Comparison of ENCODE assay signal across 2 cellular contexts in the genomic region with DNA sequence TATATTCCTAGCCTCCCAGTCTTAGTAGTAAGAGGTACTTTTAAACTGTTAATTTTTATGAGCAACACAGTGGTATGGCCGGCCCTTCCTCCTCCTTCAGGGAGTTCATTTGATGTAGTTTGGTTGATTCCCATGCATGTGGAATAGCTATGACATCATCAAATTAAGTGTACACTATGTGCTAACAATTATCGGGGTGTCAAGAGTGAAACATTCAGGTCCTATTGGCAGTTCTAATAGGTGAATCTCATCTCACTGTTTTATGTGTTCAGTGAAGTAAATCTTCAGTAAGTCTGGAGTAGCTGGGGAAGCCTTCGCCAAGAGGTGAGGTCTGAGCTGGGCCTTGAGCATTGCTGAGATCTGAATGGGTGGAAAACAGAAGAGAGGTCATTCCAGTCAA.
A peak's percentile ranks its signal among the peaks of the same experiment; 100 is the strongest.
TF ChIP-seq lines count a peak whose summit lies in the region.

No MANE protein-coding gene starts in this region.

TF ChIP-seq in HepG2, 621 proteins besides CTCF, POLR2A, EP300 and RAD21:
- TF ChIP-seq CREB1 (IDR thresholded peaks at IDR 0.05), result peak; percentile 55; the same call in 1 of the 2 replicates
- no peak for TF ChIP-seq CREB1 (CRISPR knock-in tag; IDR thresholded peaks at IDR 0.05)
- TF ChIP-seq, protein P1, sequence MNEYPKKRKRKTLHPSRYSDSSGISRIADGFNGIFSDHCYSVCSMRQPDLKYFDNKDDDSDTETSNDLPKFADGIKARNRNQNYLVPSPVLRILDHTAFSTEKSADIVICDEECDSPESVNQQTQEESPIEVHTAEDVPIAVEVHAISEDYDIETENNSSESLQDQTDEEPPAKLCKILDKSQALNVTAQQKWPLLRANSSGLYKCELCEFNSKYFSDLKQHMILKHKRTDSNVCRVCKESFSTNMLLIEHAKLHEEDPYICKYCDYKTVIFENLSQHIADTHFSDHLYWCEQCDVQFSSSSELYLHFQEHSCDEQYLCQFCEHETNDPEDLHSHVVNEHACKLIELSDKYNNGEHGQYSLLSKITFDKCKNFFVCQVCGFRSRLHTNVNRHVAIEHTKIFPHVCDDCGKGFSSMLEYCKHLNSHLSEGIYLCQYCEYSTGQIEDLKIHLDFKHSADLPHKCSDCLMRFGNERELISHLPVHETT (CRISPR knock-in tag; conservative IDR thresholded peaks at IDR 0.05), result no peak
- TF ChIP-seq CENPT (CRISPR knock-in tag; IDR thresholded peaks at IDR 0.05; ENCODE audit: low read depth), result no peak
- peak; percentile 93 for TF ChIP-seq ATF7 (IDR thresholded peaks at IDR 0.05)
- no peak for TF ChIP-seq ATF7 (CRISPR knock-in tag; IDR thresholded peaks at IDR 0.05)

TF ChIP-seq in HEK293, 187 proteins besides CTCF, POLR2A, EP300 and RAD21:
- TF ChIP-seq ZNF155 (tag by site-specific recombination; IDR thresholded peaks at IDR 0.05) (no peak), ZBTB21 (tag by site-specific recombination; IDR thresholded peaks at IDR 0.05) (no peak), ZNF394 (tag by site-specific recombination; IDR thresholded peaks at IDR 0.05; ENCODE audit: borderline replicate concordance) (no peak)
- TF ChIP-seq, protein P2, sequence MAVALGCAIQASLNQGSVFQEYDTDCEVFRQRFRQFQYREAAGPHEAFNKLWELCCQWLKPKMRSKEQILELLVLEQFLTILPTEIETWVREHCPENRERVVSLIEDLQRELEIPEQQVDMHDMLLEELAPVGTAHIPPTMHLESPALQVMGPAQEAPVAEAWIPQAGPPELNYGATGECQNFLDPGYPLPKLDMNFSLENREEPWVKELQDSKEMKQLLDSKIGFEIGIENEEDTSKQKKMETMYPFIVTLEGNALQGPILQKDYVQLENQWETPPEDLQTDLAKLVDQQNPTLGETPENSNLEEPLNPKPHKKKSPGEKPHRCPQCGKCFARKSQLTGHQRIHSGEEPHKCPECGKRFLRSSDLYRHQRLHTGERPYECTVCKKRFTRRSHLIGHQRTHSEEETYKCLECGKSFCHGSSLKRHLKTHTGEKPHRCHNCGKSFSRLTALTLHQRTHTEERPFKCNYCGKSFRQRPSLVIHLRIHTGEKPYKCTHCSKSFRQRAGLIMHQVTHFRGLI (tag by site-specific recombination; IDR thresholded peaks at IDR 0.05), result no peak
- TF ChIP-seq, protein P3, sequence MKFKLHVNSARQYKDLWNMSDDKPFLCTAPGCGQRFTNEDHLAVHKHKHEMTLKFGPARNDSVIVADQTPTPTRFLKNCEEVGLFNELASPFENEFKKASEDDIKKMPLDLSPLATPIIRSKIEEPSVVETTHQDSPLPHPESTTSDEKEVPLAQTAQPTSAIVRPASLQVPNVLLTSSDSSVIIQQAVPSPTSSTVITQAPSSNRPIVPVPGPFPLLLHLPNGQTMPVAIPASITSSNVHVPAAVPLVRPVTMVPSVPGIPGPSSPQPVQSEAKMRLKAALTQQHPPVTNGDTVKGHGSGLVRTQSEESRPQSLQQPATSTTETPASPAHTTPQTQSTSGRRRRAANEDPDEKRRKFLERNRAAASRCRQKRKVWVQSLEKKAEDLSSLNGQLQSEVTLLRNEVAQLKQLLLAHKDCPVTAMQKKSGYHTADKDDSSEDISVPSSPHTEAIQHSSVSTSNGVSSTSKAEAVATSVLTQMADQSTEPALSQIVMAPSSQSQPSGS (tag by site-specific recombination; IDR thresholded peaks at IDR 0.05; ENCODE audit: low read depth), result peak; percentile 46; the same call in 1 of the 2 replicates
- TF ChIP-seq, protein P4, sequence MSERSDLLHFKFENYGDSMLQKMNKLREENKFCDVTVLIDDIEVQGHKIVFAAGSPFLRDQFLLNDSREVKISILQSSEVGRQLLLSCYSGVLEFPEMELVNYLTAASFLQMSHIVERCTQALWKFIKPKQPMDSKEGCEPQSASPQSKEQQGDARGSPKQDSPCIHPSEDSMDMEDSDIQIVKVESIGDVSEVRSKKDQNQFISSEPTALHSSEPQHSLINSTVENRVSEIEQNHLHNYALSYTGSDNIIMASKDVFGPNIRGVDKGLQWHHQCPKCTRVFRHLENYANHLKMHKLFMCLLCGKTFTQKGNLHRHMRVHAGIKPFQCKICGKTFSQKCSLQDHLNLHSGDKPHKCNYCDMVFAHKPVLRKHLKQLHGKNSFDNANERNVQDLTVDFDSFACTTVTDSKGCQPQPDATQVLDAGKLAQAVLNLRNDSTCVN (tag by site-specific recombination; optimal IDR thresholded peaks at IDR 0.05), result no peak
